In genomic region chr7:106869954-106870353, GRCh38 we compare ENCODE assay signal across 20 cellular contexts. TPM values are rescaled to one million over a fixed set of nuclear protein-coding genes. Genes with fewer than 3 reads are reported as not detected.
DNase-seq lines count a peak whose midpoint lies in the region; ATAC-seq lines count a peak whose summit lies in the region.
"Had no signal": no experiment of that assay in that cellular context is flagged by ENCODE, and none has a peak within 500 bp of the region (broad histone marks: within the 10 kb centered on the region; RNA-seq: fewer than 3 reads in every experiment).

No MANE protein-coding gene starts in this region.

- POLR2A ChIA-PET in activated CD4-positive, alpha-beta T cell treated with anti-CD3 and anti-CD28 coated beads for 36 hours (lab: Charles Lee), result no interaction called here

- no peaks in the 10 kb centered on the region for H3K27me3 ChIP-seq in Karpas-422 (ENCODE audit: low read length)
- H3K27me3 ChIP-seq: ascending aorta, gastroesophageal sphincter had no signal

- DNase-seq in activated CD4-positive, alpha-beta T cell treated with anti-CD3 and anti-CD28 coated beads for 36 hours, result no peak
- no peak for DNase-seq in activated CD4-positive, alpha-beta T cell treated with anti-CD3 and anti-CD28 coated beads for 4 hours
- DNase-seq in Karpas-422 (peak; percentile 75), MV-4-11 (lab: John Stamatoyannopoulos, UW) (no peak), mesenteric fat pad (ENCODE audit: low spot score) (no peak)
- no peak for DNase-seq in natural killer cell treated with Interleukin-12 subunit alpha and Interleukin-12 subunit beta and Interleukin-15 and Interleukin-18, amount 100 ng/mL, for 72 hours (ENCODE audit: low spot score)
- DNase-seq: activated CD4-positive, CD25-positive, alpha-beta regulatory T cell treated with anti-CD3 and anti-CD28 coated beads, Interleukin-2, amount 50 U/mL, for 72 hours; GM23248; KG1; NCI-H1436 treated with DMSO at 0.1 percent for 48 hours; NCI-H345 had no signal

- H3K4me1 ChIP-seq in Karpas-422 (ENCODE audit: low read length), result peaks cover 75% of the 10 kb centered on the region
- H3K4me1 ChIP-seq: ascending aorta, gastroesophageal sphincter had no signal

- intact Hi-C loops in activated CD4-positive, alpha-beta T cell treated with anti-CD3 and anti-CD28 coated beads for 36 hours (cut with DNase I, micrococcal nuclease), result loop anchor here (2.0 to 10.0 kb wide), 14 partner anchors 17 to 1858 kb away; partner anchors contain the start of genes CCDC71L (in 2 of the 2), CBLL1 (in 1 of the 2), HBP1 (in 1 of the 2) and KMT2E (in 1 of the 2)

- no peaks in the 10 kb centered on the region for H3K9me2 ChIP-seq in Karpas-422 (replicated peaks; ENCODE audit: insufficient read depth, low read length)

- ATAC-seq in activated CD4-positive, alpha-beta T cell treated with anti-CD3 and anti-CD28 coated beads for 36 hours, result no peak
- no peak for ATAC-seq in activated T-helper 17 cell treated with anti-CD3 and anti-CD28 coated beads, Interleukin-2, amount 50 U/mL, for 72 hours (replicated peaks)
- no peak for ATAC-seq in natural killer cell treated with Interleukin-12 subunit alpha and Interleukin-12 subunit beta and Interleukin-15 and Interleukin-18, amount 100 ng/mL, for 72 hours
- ATAC-seq in GM19351 (IDR thresholded peaks at IDR 0.05; ENCODE audit: unreplicated experiment), result no peak
- ATAC-seq: gastroesophageal sphincter, Right ventricle myocardium inferior had no signal

- peak overlapping the region; percentile 5 for H3K4me3 Mint-ChIP-seq in activated CD4-positive, alpha-beta T cell treated with anti-CD3 and anti-CD28 coated beads for 36 hours
- H3K4me3 Mint-ChIP-seq in activated T-helper 17 cell treated with anti-CD3 and anti-CD28 coated beads, Interleukin-2, amount 50 U/mL, for 72 hours, result peak overlapping the region; percentile 65
- H3K4me3 Mint-ChIP-seq in natural killer cell treated with Interleukin-12 subunit alpha and Interleukin-12 subunit beta and Interleukin-15 and Interleukin-18, amount 100 ng/mL, for 72 hours, result peak overlapping the region; percentile 95

- H3K4me1 Mint-ChIP-seq in activated CD4-positive, alpha-beta T cell treated with anti-CD3 and anti-CD28 coated beads for 36 hours, result peaks cover 80% of the 10 kb centered on the region
- H3K4me1 Mint-ChIP-seq in activated T-helper 17 cell treated with anti-CD3 and anti-CD28 coated beads, Interleukin-2, amount 50 U/mL, for 72 hours, result peaks cover 47% of the 10 kb centered on the region
- peaks cover 60 to 67% of the 10 kb centered on the region in 2 donors for H3K4me1 Mint-ChIP-seq in natural killer cell treated with Interleukin-12 subunit alpha and Interleukin-12 subunit beta and Interleukin-15 and Interleukin-18, amount 100 ng/mL, for 72 hours (ENCODE audit: low read depth in 2 of 2)

- peaks cover 100% of the 10 kb centered on the region for H3K79me2 ChIP-seq in Karpas-422 (ENCODE audit: low read length)

- H3K27me3 Mint-ChIP-seq in activated CD4-positive, alpha-beta T cell treated with anti-CD3 and anti-CD28 coated beads for 36 hours, result no peaks in the 10 kb centered on the region
- no peaks in the 10 kb centered on the region for H3K27me3 Mint-ChIP-seq in activated T-helper 17 cell treated with anti-CD3 and anti-CD28 coated beads, Interleukin-2, amount 50 U/mL, for 72 hours
- H3K27me3 Mint-ChIP-seq in natural killer cell treated with Interleukin-12 subunit alpha and Interleukin-12 subunit beta and Interleukin-15 and Interleukin-18, amount 100 ng/mL, for 72 hours, result no peaks in the 10 kb centered on the region

- peak overlapping the region; percentile 68 for H3K4me2 ChIP-seq in Karpas-422 (ENCODE audit: low read depth, low read length, poor library complexity, severe bottlenecking)

- H3K27ac Mint-ChIP-seq in activated CD4-positive, alpha-beta T cell treated with anti-CD3 and anti-CD28 coated beads for 36 hours, result no peak overlapping the region
- peak overlapping the region; percentile 85 for H3K27ac Mint-ChIP-seq in activated T-helper 17 cell treated with anti-CD3 and anti-CD28 coated beads, Interleukin-2, amount 50 U/mL, for 72 hours
- H3K27ac Mint-ChIP-seq in natural killer cell treated with Interleukin-12 subunit alpha and Interleukin-12 subunit beta and Interleukin-15 and Interleukin-18, amount 100 ng/mL, for 72 hours, result peak overlapping the region; percentile 93 to 95
- H3K27ac Mint-ChIP-seq: progenitor cell of endocrine pancreas had no signal

- peak overlapping the region; percentile 55 for H3K9ac ChIP-seq in Karpas-422 (ENCODE audit: low read length)
- H3K9ac ChIP-seq: GM23248 had no signal

- peaks cover 3% of the 10 kb centered on the region for H3K9me3 Mint-ChIP-seq in activated CD4-positive, alpha-beta T cell treated with anti-CD3 and anti-CD28 coated beads for 36 hours (ENCODE audit: low read depth)
- H3K9me3 Mint-ChIP-seq in activated T-helper 17 cell treated with anti-CD3 and anti-CD28 coated beads, Interleukin-2, amount 50 U/mL, for 72 hours, result no peaks in the 10 kb centered on the region
- no peaks in the 10 kb centered on the region for H3K9me3 Mint-ChIP-seq in natural killer cell treated with Interleukin-12 subunit alpha and Interleukin-12 subunit beta and Interleukin-15 and Interleukin-18, amount 100 ng/mL, for 72 hours

- H4K20me1 ChIP-seq in Karpas-422 (ENCODE audit: insufficient read depth, low read depth, low read length), result no peaks in the 10 kb centered on the region

- peaks cover 53% of the 10 kb centered on the region for H3K36me3 ChIP-seq in Karpas-422 (ENCODE audit: insufficient read depth, low read length)
- H3K36me3 ChIP-seq: ascending aorta, gastroesophageal sphincter had no signal

- CTCF ChIA-PET in activated CD4-positive, alpha-beta T cell treated with anti-CD3 and anti-CD28 coated beads for 36 hours (lab: Charles Lee), result no interaction called here

- H3K27ac ChIP-seq in Karpas-422 (ENCODE audit: low read length), result peak overlapping the region; percentile 94
- H3K27ac ChIP-seq: ascending aorta, C4-2B, epithelial cell of prostate, gastroesophageal sphincter, GM23248 had no signal

- no peak overlapping the region for H2AFZ ChIP-seq in Karpas-422 (ENCODE audit: low read length)
- H2AFZ ChIP-seq: GM23248 had no signal

- peaks cover 6% of the 10 kb centered on the region; the same call in 1 of the 2 replicates for H3K9me3 ChIP-seq in Karpas-422 (ENCODE audit: low read length)
- H3K9me3 ChIP-seq: ascending aorta had no signal

- peak overlapping the region; percentile 59 for H3K4me3 ChIP-seq in Karpas-422 (ENCODE audit: low read length)
- H3K4me3 ChIP-seq: ascending aorta, gastroesophageal sphincter, GM23248 had no signal

- H3K36me3 Mint-ChIP-seq in activated CD4-positive, alpha-beta T cell treated with anti-CD3 and anti-CD28 coated beads for 36 hours (ENCODE audit: low read depth), result peaks cover 68% of the 10 kb centered on the region
- peaks cover 78% of the 10 kb centered on the region for H3K36me3 Mint-ChIP-seq in activated T-helper 17 cell treated with anti-CD3 and anti-CD28 coated beads, Interleukin-2, amount 50 U/mL, for 72 hours (ENCODE audit: low read depth)
- peaks cover 37% of the 10 kb centered on the region for H3K36me3 Mint-ChIP-seq in natural killer cell treated with Interleukin-12 subunit alpha and Interleukin-12 subunit beta and Interleukin-15 and Interleukin-18, amount 100 ng/mL, for 72 hours

RNA-seq across cellular contexts. Expression of gene PIK3CG, which starts 4.9 kb away (rescaled TPM):
- total RNA-seq in activated CD4-positive, alpha-beta T cell treated with anti-CD3 and anti-CD28 coated beads for 36 hours, result 10 to 100 TPM in 1 of 2 experiments, 1 to 10 TPM in 1; 9.9 to 14.3 TPM
- 87.6 and 118 TPM in 2 replicates for total RNA-seq in Karpas-422 (2014; rRNA removed; shearing (Covaris generic); ENCODE audit: low replicate concordance)
- total RNA-seq in activated T-helper 17 cell treated with anti-CD3 and anti-CD28 coated beads, Interleukin-2, amount 50 U/mL, for 72 hours, result 10 to 100 TPM; 21.6 to 25.7 TPM
- 10 to 100 TPM; 64.2 to 80.7 TPM for total RNA-seq in natural killer cell treated with Interleukin-12 subunit alpha and Interleukin-12 subunit beta and Interleukin-15 and Interleukin-18, amount 100 ng/mL, for 72 hours
- total RNA-seq in mesenteric fat pad, result 7.9 TPM
- total RNA-seq: GM23248, myocyte, progenitor cell of endocrine pancreas had no signal

Comparison
In these comparisons a context has a peak if more than half of its experiments do, and no peak if none do; other contexts are left out.
1. H3K4me3 Mint-ChIP-seq: peak in every context shown above with its lines; median percentile 95 in natural killer cell treated with Interleukin-12 subunit alpha and Interleukin-12 subunit beta and Interleukin-15 and Interleukin-18, amount 100 ng/mL, for 72 hours; 65 in activated T-helper 17 cell treated with anti-CD3 and anti-CD28 coated beads, Interleukin-2, amount 50 U/mL, for 72 hours; 5 in activated CD4-positive, alpha-beta T cell treated with anti-CD3 and anti-CD28 coated beads for 36 hours.